In genomic region chr1:77400781-77401180, GRCh38 we compare ENCODE assay signal across 22 cellular contexts.
"Had no signal": no experiment of that assay in that cellular context is flagged by ENCODE, and none has a peak within 500 bp of the region (broad histone marks: within the 10 kb centered on the region; RNA-seq: fewer than 3 reads in every experiment).

No MANE protein-coding gene starts in this region.

- H3K36me3 Mint-ChIP-seq: activated naive CD4-positive, alpha-beta T cell treated with anti-CD3 and anti-CD28 coated beads, Interleukin-2, amount 50 U/mL, for 72 hours; natural killer cell; stimulated activated memory B cell treated with anti-CD40 and anti-IgM and Interleukin-4, amounts not matched to agents 10 μg/mL and 1 μg/mL and 100 μg/mL, for 72 hours; WTC11 had no signal

- H3K9me3 Mint-ChIP-seq: activated naive CD4-positive, alpha-beta T cell treated with anti-CD3 and anti-CD28 coated beads, Interleukin-2, amount 50 U/mL, for 72 hours; activated T-helper 17 cell treated with anti-CD3 and anti-CD28 coated beads, Interleukin-2, amount 50 U/mL, for 72 hours; dendritic cell treated with granulocyte-macrophage colony-stimulating factor and Interleukin-4, amounts not matched to agents 40 ng/mL and 50 ng/mL, for 4 days; immature natural killer cell; natural killer cell; stimulated activated memory B cell treated with anti-CD40 and anti-IgM and Interleukin-4, amounts not matched to agents 10 μg/mL and 1 μg/mL and 100 μg/mL, for 72 hours had no signal

- H3K27me3 ChIP-seq: adrenal gland, ovary, stomach, testis, uterus had no signal

- ATAC-seq: activated naive CD4-positive, alpha-beta T cell treated with anti-CD3 and anti-CD28 coated beads, Interleukin-2, amount 50 U/mL, for 72 hours; activated T-helper 17 cell treated with anti-CD3 and anti-CD28 coated beads, Interleukin-2, amount 50 U/mL, for 72 hours; foreskin keratinocyte; left ventricle myocardium superior; natural killer cell; stimulated activated memory B cell treated with anti-CD40 and anti-IgM and Interleukin-4, amounts not matched to agents 10 μg/mL and 1 μg/mL and 100 μg/mL, for 72 hours; WTC11 had no signal

- H3K9me3 ChIP-seq: adrenal gland, ovary, prostate gland, stomach, testis, uterus had no signal

- H3K36me3 ChIP-seq: adrenal gland, ovary, prostate gland, stomach, uterus had no signal

- H3K4me3 Mint-ChIP-seq: activated T-helper 17 cell treated with anti-CD3 and anti-CD28 coated beads, Interleukin-2, amount 50 U/mL, for 72 hours; dendritic cell treated with granulocyte-macrophage colony-stimulating factor and Interleukin-4, amounts not matched to agents 40 ng/mL and 50 ng/mL, for 4 days; immature natural killer cell; natural killer cell; stimulated activated memory B cell treated with anti-CD40 and anti-IgM and Interleukin-4, amounts not matched to agents 10 μg/mL and 1 μg/mL and 100 μg/mL, for 72 hours; WTC11 had no signal

- H3K4me3 ChIP-seq: adrenal gland, ovary, prostate gland, stomach, testis, uterus had no signal

- H3K27me3 Mint-ChIP-seq: activated T-helper 17 cell treated with anti-CD3 and anti-CD28 coated beads, Interleukin-2, amount 50 U/mL, for 72 hours; dendritic cell treated with granulocyte-macrophage colony-stimulating factor and Interleukin-4, amounts not matched to agents 40 ng/mL and 50 ng/mL, for 4 days had no signal

- H3K27ac ChIP-seq: adrenal gland, foreskin keratinocyte, ovary, prostate gland, stomach, testis, uterus had no signal

- H3K4me1 Mint-ChIP-seq: activated T-helper 17 cell treated with anti-CD3 and anti-CD28 coated beads, Interleukin-2, amount 50 U/mL, for 72 hours; immature natural killer cell; stimulated activated memory B cell treated with anti-CD40 and anti-IgM and Interleukin-4, amounts not matched to agents 10 μg/mL and 1 μg/mL and 100 μg/mL, for 72 hours had no signal

- H3K27ac Mint-ChIP-seq: activated naive CD4-positive, alpha-beta T cell treated with anti-CD3 and anti-CD28 coated beads, Interleukin-2, amount 50 U/mL, for 72 hours; activated T-helper 17 cell treated with anti-CD3 and anti-CD28 coated beads, Interleukin-2, amount 50 U/mL, for 72 hours; dendritic cell treated with granulocyte-macrophage colony-stimulating factor and Interleukin-4, amounts not matched to agents 40 ng/mL and 50 ng/mL, for 4 days; immature natural killer cell; natural killer cell; stimulated activated memory B cell treated with anti-CD40 and anti-IgM and Interleukin-4, amounts not matched to agents 10 μg/mL and 1 μg/mL and 100 μg/mL, for 72 hours; WTC11 had no signal

- DNase-seq: activated T-cell treated with anti-CD3 and anti-CD28 coated beads, Interleukin-2, amount 50 U/mL, for 1 hour; adrenal gland; effector memory CD4-positive, alpha-beta T cell; foreskin keratinocyte; immature natural killer cell; left ventricle myocardium superior; mammary epithelial cell; midbrain; natural killer cell; ovary; stimulated activated CD4-positive, alpha-beta T cell treated with anti-CD3 and anti-CD28 coated beads, Interleukin-1b, Interleukin-23, amount 100 ng/mL, for 48 hours; stomach; T-helper 9 cell; testis; trophoblast cell; uterus had no signal

- H3K4me1 ChIP-seq: adrenal gland, foreskin keratinocyte, prostate gland, stomach, testis, uterus had no signal
